In genomic region chr1:168963596-168963995, GRCh38 we compare ENCODE assay signal across 21 cellular contexts.
"Had no signal": no experiment of that assay in that cellular context is flagged by ENCODE, and none has a peak within 500 bp of the region (broad histone marks: within the 10 kb centered on the region; RNA-seq: fewer than 3 reads in every experiment).

No MANE protein-coding gene starts in this region.

- H3K4me1 Mint-ChIP-seq: immature natural killer cell, memory B cell had no signal

- H3K4me3 ChIP-seq: esophagus muscularis mucosa, gastrocnemius medialis, left ventricle myocardium inferior, lower lobe of right lung, right atrium auricular region, sigmoid colon, skin epidermis, testis, tibial nerve, upper lobe of right lung had no signal

- H3K27me3 Mint-ChIP-seq: dendritic cell treated with granulocyte-macrophage colony-stimulating factor and Interleukin-4, amounts not matched to agents 40 ng/mL and 50 ng/mL, for 4 days had no signal

- H3K4me1 ChIP-seq: esophagus muscularis mucosa, gastrocnemius medialis, lower lobe of right lung, right atrium auricular region, sigmoid colon, testis, tibial nerve, upper lobe of right lung had no signal

- ATAC-seq: effector memory CD8-positive, alpha-beta T cell; gastrocnemius medialis; left cardiac atrium; lower lobe of right lung; natural killer cell treated with Interleukin-12 subunit alpha and Interleukin-12 subunit beta and Interleukin-15 and Interleukin-18, amount 100 ng/mL, for 72 hours; stimulated activated naive CD8-positive, alpha-beta T cell treated with anti-CD3 and anti-CD28 coated beads, Interleukin-15, Interleukin-2, amounts not matched to agents 100 U/mL and 50 U/mL, for 24 hours; upper lobe of right lung had no signal

- H3K27ac Mint-ChIP-seq: dendritic cell treated with granulocyte-macrophage colony-stimulating factor and Interleukin-4, amounts not matched to agents 40 ng/mL and 50 ng/mL, for 4 days; immature natural killer cell; memory B cell; mesothelial cell of epicardium; natural killer cell treated with Interleukin-12 subunit alpha and Interleukin-12 subunit beta and Interleukin-15 and Interleukin-18, amount 100 ng/mL, for 72 hours had no signal

- H3K9me3 Mint-ChIP-seq: dendritic cell treated with granulocyte-macrophage colony-stimulating factor and Interleukin-4, amounts not matched to agents 40 ng/mL and 50 ng/mL, for 4 days; immature natural killer cell; natural killer cell treated with Interleukin-12 subunit alpha and Interleukin-12 subunit beta and Interleukin-15 and Interleukin-18, amount 100 ng/mL, for 72 hours had no signal

- H3K9me3 ChIP-seq: esophagus muscularis mucosa, gastrocnemius medialis, left ventricle myocardium inferior, lower lobe of right lung, right atrium auricular region, sigmoid colon, testis, tibial nerve, upper lobe of right lung had no signal

- DNase-seq: effector memory CD8-positive, alpha-beta T cell; gastrocnemius medialis; immature natural killer cell; kidney; left cardiac atrium; left ventricle myocardium inferior; lower lobe of right lung; sigmoid colon; stimulated activated CD4-positive, alpha-beta T cell treated with anti-CD3 and anti-CD28 coated beads, Interleukin-2, amount 100 ng/mL, for 24 hours; stimulated activated naive CD8-positive, alpha-beta T cell treated with anti-CD3 and anti-CD28 coated beads, Interleukin-15, Interleukin-2, amounts not matched to agents 100 U/mL and 50 U/mL, for 24 hours; testis; upper lobe of right lung had no signal

- H3K36me3 Mint-ChIP-seq: immature natural killer cell; memory B cell; mesothelial cell of epicardium; natural killer cell treated with Interleukin-12 subunit alpha and Interleukin-12 subunit beta and Interleukin-15 and Interleukin-18, amount 100 ng/mL, for 72 hours had no signal

- H3K27me3 ChIP-seq: esophagus muscularis mucosa, gastrocnemius medialis, right atrium auricular region, sigmoid colon, testis, tibial nerve, upper lobe of right lung had no signal

- H3K27ac ChIP-seq: epithelial cell of prostate, esophagus muscularis mucosa, gastrocnemius medialis, left ventricle myocardium inferior, lower lobe of right lung, right atrium auricular region, sigmoid colon, skin epidermis, testis, tibial nerve, upper lobe of right lung had no signal

- H3K4me3 Mint-ChIP-seq: dendritic cell treated with granulocyte-macrophage colony-stimulating factor and Interleukin-4, amounts not matched to agents 40 ng/mL and 50 ng/mL, for 4 days; effector memory CD8-positive, alpha-beta T cell; immature natural killer cell; memory B cell; mesothelial cell of epicardium; natural killer cell treated with Interleukin-12 subunit alpha and Interleukin-12 subunit beta and Interleukin-15 and Interleukin-18, amount 100 ng/mL, for 72 hours had no signal

- H3K36me3 ChIP-seq: esophagus muscularis mucosa, gastrocnemius medialis, left ventricle myocardium inferior, lower lobe of right lung, right atrium auricular region, sigmoid colon, tibial nerve, upper lobe of right lung had no signal
